In genomic region chr14:100535287-100536131, GRCh38 we compare ENCODE assay signal across 12 cellular contexts. TPM values are rescaled to one million over a fixed set of nuclear protein-coding genes. Genes with fewer than 3 reads are reported as not detected.
DNase-seq lines count a peak whose midpoint lies in the region; ATAC-seq, FAIRE-seq and TF ChIP-seq lines count a peak whose summit lies in the region.
"Had no signal": no experiment of that assay in that cellular context is flagged by ENCODE, and none has a peak within 500 bp of the region (broad histone marks: within the 10 kb centered on the region; RNA-seq: fewer than 3 reads in every experiment).

No MANE protein-coding gene starts in this region.

- no peaks in the 10 kb centered on the region for H4K20me1 ChIP-seq in IMR-90 (ENCODE audit: insufficient read depth, low read length)

- peak; percentile 14 for DNase-seq in GM10266 (ENCODE audit: extremely low spot score)
- no peak for DNase-seq in IMR-90
- DNase-seq in glutamatergic neuron: peak; percentile 9
- peak in 5 of 6 donors; percentile 11 to 67 (median 41) for DNase-seq in pancreas
- no peak for DNase-seq in KG1 (lab: John Stamatoyannopoulos, UW)
- DNase-seq in NCI-H1105 (lab: John Stamatoyannopoulos, UW): no peak
- no peak for DNase-seq in activated T-helper 1 cell treated with anti-CD3 and anti-CD28 coated beads, Interleukin-12 subunit alpha, Interleukin-12 subunit beta, Interleukin-2, Interleukin-4 antibody, amounts not matched to agents 30 ng/mL and 10 ng/mL and 1 ng/mL, durations not matched to agents 14 hours and 24 hours and 36 hours (ENCODE audit: low spot score)
- DNase-seq: mesendoderm; stimulated activated CD4-positive, alpha-beta T cell treated with anti-CD3 and anti-CD28 coated beads, Interleukin-4, amount 100 ng/mL, for 4 hours had no signal

- no peak overlapping the region for H3K18ac ChIP-seq in IMR-90 (ENCODE audit: low read depth, low read length)

- in situ Hi-C loops in IMR-90 (cut with MboI; ENCODE audit: low sequenced_read_pairs): no loop called here

- H3K4me1 ChIP-seq in IMR-90 (ENCODE audit: control insufficient read depth, insufficient read depth, low read length): no peaks in the 10 kb centered on the region; the same call in 1 of the 2 replicates
- peaks cover 29 to 39% (median 35%) of the 10 kb centered on the region in 3 donors for H3K4me1 ChIP-seq in pancreas
- H3K4me1 ChIP-seq: parathyroid adenoma had no signal

- H3K36me3 Mint-ChIP-seq in glutamatergic neuron (ENCODE audit: unreplicated experiment): no peaks in the 10 kb centered on the region
- H3K36me3 Mint-ChIP-seq in activated T-helper 1 cell treated with anti-CD3 and anti-CD28 coated beads, Interleukin-12 subunit alpha, Interleukin-12 subunit beta, Interleukin-2, Interleukin-4 antibody, amounts not matched to agents 30 ng/mL and 10 ng/mL and 1 ng/mL, durations not matched to agents 14 hours and 24 hours and 36 hours (ENCODE audit: low read depth): no peaks in the 10 kb centered on the region

- no TSS peak for BruUV-seq in IMR-90 (replicated peaks; lab: Mats Ljungman, UMichigan)

- 76% methylated on average over 5 of the region's 16 CpGs; no CpG with 5 or more reads in 1 of the 2 experiments for WGBS in IMR-90 (ENCODE audit: extremely low coverage in 2 of 2, insufficient read length in 1 of 2), 2 experiments
- 77 to 80% methylated on average over 14 to 16 of the region's 16 CpGs for WGBS in pancreas, 2 donors

- no peak overlapping the region for H2AFZ ChIP-seq in IMR-90 (replicated peaks; ENCODE audit: low read length, poor library complexity)
- H2AFZ ChIP-seq: parathyroid adenoma had no signal

- H3K4ac ChIP-seq in IMR-90 (ENCODE audit: low read depth, low read length): no peak overlapping the region

- H3K36me3 ChIP-seq in IMR-90 (ENCODE audit: control insufficient read depth, insufficient read depth, low read length) (no peaks in the 10 kb centered on the region), pancreas (no peaks in the 10 kb centered on the region)

- ATAC-seq in IMR-90 (ENCODE audit: low read depth) (no peak), pancreas (no peak)

- H3K4me3 ChIP-seq in IMR-90 (ENCODE audit: insufficient read depth, low read depth, low read length) (no peak overlapping the region), pancreas (no peak overlapping the region)

- no peak overlapping the region for H3K9ac ChIP-seq in IMR-90 (ENCODE audit: low read depth, low read length)
- H3K9ac ChIP-seq: parathyroid adenoma had no signal

- no peak overlapping the region for H4K5ac ChIP-seq in IMR-90 (ENCODE audit: low read depth, low read length)

- H3K27ac ChIP-seq in IMR-90 (ENCODE audit: insufficient read depth, low read length): no peak overlapping the region
- peak overlapping the region; percentile 67 to 88 (median 76) for H3K27ac ChIP-seq in pancreas
- H3K27ac ChIP-seq: epithelial cell of prostate, parathyroid adenoma had no signal

- no peak overlapping the region for H3K4me2 ChIP-seq in IMR-90 (ENCODE audit: low read depth, low read length)

- intact Hi-C loops in IMR-90 (cut with micrococcal nuclease) (no loop called here), pancreas (cut with DNase I) (loop anchor here in 1 of 3 donors (10.0 kb wide), 1 partner anchor 91 kb away; no protein-coding TSS in a partner anchor)
- intact Hi-C loops in activated T-helper 1 cell treated with anti-CD3 and anti-CD28 coated beads, Interleukin-12 subunit alpha, Interleukin-12 subunit beta, Interleukin-2, Interleukin-4 antibody, amounts not matched to agents 30 ng/mL and 10 ng/mL and 1 ng/mL, durations not matched to agents 14 hours and 24 hours and 36 hours (cut with micrococcal nuclease): no loop called here

- H2AK5ac ChIP-seq in IMR-90 (ENCODE audit: low read depth, low read length): no peak overlapping the region

- H3K23ac ChIP-seq in IMR-90 (ENCODE audit: low read depth, low read length): no peak overlapping the region

- no peak for FAIRE-seq in pancreas (lab: Jason Lieb, UNC)

- peaks cover 4% of the 10 kb centered on the region for H3K9me3 Mint-ChIP-seq in glutamatergic neuron (ENCODE audit: unreplicated experiment)
- no peaks in the 10 kb centered on the region for H3K9me3 Mint-ChIP-seq in activated T-helper 1 cell treated with anti-CD3 and anti-CD28 coated beads, Interleukin-12 subunit alpha, Interleukin-12 subunit beta, Interleukin-2, Interleukin-4 antibody, amounts not matched to agents 30 ng/mL and 10 ng/mL and 1 ng/mL, durations not matched to agents 14 hours and 24 hours and 36 hours
- H3K9me3 Mint-ChIP-seq: CD8-positive, alpha-beta memory T cell had no signal

- no peak overlapping the region for H2BK20ac ChIP-seq in IMR-90 (ENCODE audit: low read depth, low read length)

- no peak overlapping the region for H2BK5ac ChIP-seq in IMR-90 (ENCODE audit: low read depth, low read length, poor library complexity, severe bottlenecking)

- POLR2A ChIA-PET in IMR-90 (lab: Charles Lee; ENCODE audit: unreplicated experiment): interaction anchor here (0.6 kb wide), 1 partner anchor 39 kb away, joined by 4 read pairs; no protein-coding TSS in a partner anchor

- peaks cover 7% of the 10 kb centered on the region for H3K27me3 Mint-ChIP-seq in glutamatergic neuron (ENCODE audit: unreplicated experiment)
- no peaks in the 10 kb centered on the region for H3K27me3 Mint-ChIP-seq in activated T-helper 1 cell treated with anti-CD3 and anti-CD28 coated beads, Interleukin-12 subunit alpha, Interleukin-12 subunit beta, Interleukin-2, Interleukin-4 antibody, amounts not matched to agents 30 ng/mL and 10 ng/mL and 1 ng/mL, durations not matched to agents 14 hours and 24 hours and 36 hours (ENCODE audit: insufficient read depth)
- H3K27me3 Mint-ChIP-seq: CD8-positive, alpha-beta memory T cell had no signal

- no peak overlapping the region for H4K91ac ChIP-seq in IMR-90 (ENCODE audit: insufficient read depth, low read depth, low read length)

- H3K56ac ChIP-seq in IMR-90 (ENCODE audit: extremely low read depth, insufficient read depth, low read length): no peak overlapping the region

- no peak overlapping the region for H4K8ac ChIP-seq in IMR-90 (ENCODE audit: low read depth in 2 of 2, low read length in 2 of 2)

- CTCF ChIA-PET in IMR-90 (lab: Yijun Ruan, JAX): no interaction called here

- no peak for TF ChIP-seq CTCF in GM10266 (IDR thresholded peaks at IDR 0.05; ENCODE audit: control insufficient read depth, insufficient read depth, low read depth, missing control alignments)
- TF ChIP-seq CTCF in IMR-90 (conservative IDR thresholded peaks at IDR 0.05; ENCODE audit: low read depth, low read length): no peak
- TF ChIP-seq CTCF in glutamatergic neuron (IDR thresholded peaks at IDR 0.05; ENCODE audit: partially characterized antibody, unreplicated experiment): no peak
- TF ChIP-seq CTCF in pancreas (IDR thresholded peaks at IDR 0.05): no peak

- H3K27me3 ChIP-seq in IMR-90 (ENCODE audit: control insufficient read depth, insufficient read depth, low read length): no peaks in the 10 kb centered on the region
- no peaks in the 10 kb centered on the region for H3K27me3 ChIP-seq in pancreas

- no peak for TF ChIP-seq POLR2A in IMR-90 (IDR thresholded peaks at IDR 0.05; ENCODE audit: low read depth, low read length)

- dilution Hi-C loops in IMR-90 (cut with HindIII; ENCODE audit: low sequenced_read_pairs, unreplicated experiment): no loop called here

- no peak overlapping the region for H2BK15ac ChIP-seq in IMR-90 (ENCODE audit: low read depth, low read length)

- peaks cover 4% of the 10 kb centered on the region for H3K9me1 ChIP-seq in IMR-90 (ENCODE audit: insufficient read depth, low read length)

- no peak overlapping the region for H3K27ac Mint-ChIP-seq in glutamatergic neuron (ENCODE audit: unreplicated experiment)
- no peak overlapping the region for H3K27ac Mint-ChIP-seq in activated T-helper 1 cell treated with anti-CD3 and anti-CD28 coated beads, Interleukin-12 subunit alpha, Interleukin-12 subunit beta, Interleukin-2, Interleukin-4 antibody, amounts not matched to agents 30 ng/mL and 10 ng/mL and 1 ng/mL, durations not matched to agents 14 hours and 24 hours and 36 hours
- H3K27ac Mint-ChIP-seq: CD8-positive, alpha-beta memory T cell had no signal

- H3K79me1 ChIP-seq in IMR-90 (ENCODE audit: low read depth in 1 of 2, low read length in 2 of 2): no peaks in the 10 kb centered on the region

- TF ChIP-seq RAD21 in IMR-90 (IDR thresholded peaks at IDR 0.05; ENCODE audit: low read length): no peak

- no peak overlapping the region for H3K4me3 Mint-ChIP-seq in glutamatergic neuron (ENCODE audit: unreplicated experiment)
- no peak overlapping the region for H3K4me3 Mint-ChIP-seq in activated T-helper 1 cell treated with anti-CD3 and anti-CD28 coated beads, Interleukin-12 subunit alpha, Interleukin-12 subunit beta, Interleukin-2, Interleukin-4 antibody, amounts not matched to agents 30 ng/mL and 10 ng/mL and 1 ng/mL, durations not matched to agents 14 hours and 24 hours and 36 hours
- H3K4me3 Mint-ChIP-seq: CD8-positive, alpha-beta memory T cell had no signal

- H3K4me1 Mint-ChIP-seq in glutamatergic neuron (ENCODE audit: low read depth, unreplicated experiment): peaks cover 3% of the 10 kb centered on the region
- peaks cover 7% of the 10 kb centered on the region for H3K4me1 Mint-ChIP-seq in activated T-helper 1 cell treated with anti-CD3 and anti-CD28 coated beads, Interleukin-12 subunit alpha, Interleukin-12 subunit beta, Interleukin-2, Interleukin-4 antibody, amounts not matched to agents 30 ng/mL and 10 ng/mL and 1 ng/mL, durations not matched to agents 14 hours and 24 hours and 36 hours (ENCODE audit: low read depth)

- H3K9me3 ChIP-seq in IMR-90 (ENCODE audit: control insufficient read depth, insufficient read depth, low read length) (no peaks in the 10 kb centered on the region), pancreas (no peaks in the 10 kb centered on the region)

- H3K14ac ChIP-seq in IMR-90 (replicated peaks; ENCODE audit: low read depth, low read length): no peak overlapping the region

- no peak overlapping the region for H2BK120ac ChIP-seq in IMR-90 (ENCODE audit: low read depth, low read length)

- peak overlapping the region; percentile 55 for H2AK9ac ChIP-seq in IMR-90 (replicated peaks; ENCODE audit: low read depth, low read length, poor library complexity)

TF ChIP-seq in IMR-90, 13 proteins besides CTCF, POLR2A, EP300 and RAD21:
- TF ChIP-seq RFX5 (IDR thresholded peaks at IDR 0.05; ENCODE audit: low read depth, low read length): no peak

RNA-seq across cellular contexts. Expression of gene BEGAIN, which starts 51.7 kb away (rescaled TPM):
- 0.18 and 0.28 TPM in 2 replicates for total RNA-seq in IMR-90 (2012; rRNA removed)
- 0.99 and 1.2 TPM in 2 replicates for polyA plus RNA-seq in IMR-90 (2012; rRNA removed)
- 1.5 and 1.6 TPM in 2 replicates for polyA plus RNA-seq in IMR-90 (2012; cell fraction: cytosol; rRNA removed)
- polyA plus RNA-seq in IMR-90 (2012; cell fraction: nucleus; rRNA removed; ENCODE audit: low replicate concordance): 4.0 and 6.6 TPM in 2 replicates
- 7.0 TPM for total RNA-seq in glutamatergic neuron (ENCODE audit: unreplicated experiment)
- total RNA-seq in pancreas: 10 to 100 TPM in 4 of 6 donors, 1 to 10 TPM in 2; 9.1 to 18.2 (median 13.2) TPM
- 10 to 100 TPM; 20.5 to 32.2 TPM for polyA plus RNA-seq in pancreas
- total RNA-seq in activated T-helper 1 cell treated with anti-CD3 and anti-CD28 coated beads, Interleukin-12 subunit alpha, Interleukin-12 subunit beta, Interleukin-2, Interleukin-4 antibody, amounts not matched to agents 30 ng/mL and 10 ng/mL and 1 ng/mL, durations not matched to agents 14 hours and 24 hours and 36 hours: 2.5 and 2.8 TPM in 2 replicates

Comparison
In these comparisons a context has a peak if more than half of its experiments do, and no peak if none do; other contexts are left out.
1. DNase-seq: peak in GM10266 (single experiment), glutamatergic neuron (single experiment) and pancreas (5 of 6); none in IMR-90 (single experiment), KG1 (single experiment), NCI-H1105 (single experiment) and activated T-helper 1 cell treated with anti-CD3 and anti-CD28 coated beads, Interleukin-12 subunit alpha, Interleukin-12 subunit beta, Interleukin-2, Interleukin-4 antibody, amounts not matched to agents 30 ng/mL and 10 ng/mL and 1 ng/mL, durations not matched to agents 14 hours and 24 hours and 36 hours (single experiment).